15 cellular contexts compared by ENCODE assay signal in the genomic region with DNA sequence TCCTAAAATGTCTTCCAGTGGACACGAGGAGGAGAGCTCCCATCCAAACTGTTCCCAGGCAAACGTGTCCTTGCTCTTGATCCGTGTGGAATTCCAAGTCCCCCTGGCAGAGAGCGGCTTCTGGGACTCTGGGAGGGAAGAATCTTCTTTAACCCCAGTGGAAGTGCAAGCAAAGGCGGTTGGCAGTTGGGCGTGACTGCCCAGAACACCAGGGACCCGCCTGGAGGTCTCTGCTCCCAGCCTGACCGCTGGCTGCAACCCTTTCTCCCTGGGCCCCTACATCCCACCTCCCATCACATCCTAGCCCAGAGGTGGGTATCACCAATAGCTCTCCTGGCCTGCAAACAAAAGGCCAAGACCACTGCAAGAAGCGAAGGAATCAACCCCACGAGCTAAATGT. TPM values are rescaled to one million over a fixed set of nuclear protein-coding genes. Genes with fewer than 3 reads are reported as not detected.
DNase-seq lines count a peak whose midpoint lies in the region; ATAC-seq and TF ChIP-seq lines count a peak whose summit lies in the region.
"Had no signal": no experiment of that assay in that cellular context is flagged by ENCODE, and none has a peak within 500 bp of the region (broad histone marks: within the 10 kb centered on the region; RNA-seq: fewer than 3 reads in every experiment).

No MANE protein-coding gene starts in this region.

- POLR2A ChIA-PET in activated CD4-positive, alpha-beta memory T cell treated with anti-CD3 and anti-CD28 coated beads for 36 hours (lab: Charles Lee) = interaction anchor here (0.6 kb wide), 1 partner anchor 229 kb away, joined by 4 read pairs; no protein-coding TSS in a partner anchor

- H3K4me3 ChIP-seq in MG63 (no peak overlapping the region), duodenal mucosa (ENCODE audit: low read depth in 1 of 2, low read length in 2 of 2) (peak overlapping the region in 1 of 2 donors; percentile 26), sigmoid colon (no peak overlapping the region), SJCRH30 (no peak overlapping the region)
- H3K4me3 ChIP-seq: adrenal gland had no signal

- TF ChIP-seq EP300 in sigmoid colon (IDR thresholded peaks at IDR 0.05) = no peak

- no peak for ATAC-seq in activated CD4-positive, CD25-positive, alpha-beta regulatory T cell treated with anti-CD3 and anti-CD28 coated beads, Interleukin-2, amount 50 U/mL, for 24 hours
- ATAC-seq: naive thymus-derived CD4-positive, alpha-beta T cell had no signal

- H3K27ac Mint-ChIP-seq in activated CD4-positive, alpha-beta memory T cell treated with anti-CD3 and anti-CD28 coated beads for 36 hours = no peak overlapping the region
- H3K27ac Mint-ChIP-seq: naive thymus-derived CD4-positive, alpha-beta T cell had no signal

- DNase-seq in NCI-H1417 (lab: John Stamatoyannopoulos, UW) = peak in 2 of 3 experiments; percentile 66 to 76
- no peak for DNase-seq in NCI-H1417 treated with DMSO at 0.1 percent for 48 hours (lab: John Stamatoyannopoulos, UW)
- DNase-seq in MG63 = peak; percentile 13
- no peak for DNase-seq in sigmoid colon
- DNase-seq in SJCRH30 = no peak
- no peak for DNase-seq in activated CD4-positive, alpha-beta memory T cell treated with anti-CD3 and anti-CD28 coated beads for 36 hours
- DNase-seq: activated CD4-positive, alpha-beta T cell treated with anti-CD3 and anti-CD28 coated beads for 48 hours; adrenal gland; glutamatergic neuron; KG1; naive thymus-derived CD4-positive, alpha-beta T cell; stimulated activated CD4-positive, alpha-beta T cell treated with anti-CD3 and anti-CD28 coated beads, Interleukin-4, amount 100 ng/mL, for 24 hours had no signal

- H3K9me3 Mint-ChIP-seq in activated CD4-positive, alpha-beta memory T cell treated with anti-CD3 and anti-CD28 coated beads for 36 hours = no peaks in the 10 kb centered on the region
- H3K9me3 Mint-ChIP-seq: naive thymus-derived CD4-positive, alpha-beta T cell had no signal

- H3K27me3 Mint-ChIP-seq in activated CD4-positive, alpha-beta memory T cell treated with anti-CD3 and anti-CD28 coated beads for 36 hours = no peaks in the 10 kb centered on the region
- H3K27me3 Mint-ChIP-seq: naive thymus-derived CD4-positive, alpha-beta T cell had no signal

- TF ChIP-seq CTCF in sigmoid colon (IDR thresholded peaks at IDR 0.05) = no peak

- intact Hi-C loops in sigmoid colon (cut with DNase I) = no loop called here
- intact Hi-C loops in activated CD4-positive, alpha-beta memory T cell treated with anti-CD3 and anti-CD28 coated beads for 36 hours (cut with micrococcal nuclease) = no loop called here

- H3K27ac ChIP-seq in duodenal mucosa (ENCODE audit: low read depth, low read length) (peak overlapping the region; percentile 77), sigmoid colon (peak overlapping the region; percentile 8 to 55 (median 12)), SJCRH30 (no peak overlapping the region)
- H3K27ac ChIP-seq: adrenal gland, parathyroid adenoma had no signal

- no peaks in the 10 kb centered on the region for H3K9me3 ChIP-seq in MG63
- no peaks in the 10 kb centered on the region for H3K9me3 ChIP-seq in duodenal mucosa (ENCODE audit: control insufficient read depth in 1 of 2, low read length in 2 of 2)
- H3K9me3 ChIP-seq in sigmoid colon = no peaks in the 10 kb centered on the region
- H3K9me3 ChIP-seq in SJCRH30 (replicated peaks) = no peaks in the 10 kb centered on the region
- H3K9me3 ChIP-seq: adrenal gland had no signal

- TF ChIP-seq POLR2A in sigmoid colon (IDR thresholded peaks at IDR 0.05) = no peak

- H3K4me3 Mint-ChIP-seq in activated CD4-positive, alpha-beta memory T cell treated with anti-CD3 and anti-CD28 coated beads for 36 hours = no peak overlapping the region
- H3K4me3 Mint-ChIP-seq: naive thymus-derived CD4-positive, alpha-beta T cell had no signal

- CTCF ChIA-PET in activated CD4-positive, alpha-beta memory T cell treated with anti-CD3 and anti-CD28 coated beads for 36 hours (lab: Charles Lee) = no interaction called here

- H3K4me1 ChIP-seq in duodenal mucosa (ENCODE audit: control insufficient read depth in 1 of 2, insufficient read depth in 2 of 2, low read length in 2 of 2) (peaks cover 75 to 77% of the 10 kb centered on the region in 2 donors), sigmoid colon (peaks cover 0 to 87% (median 48%) of the 10 kb centered on the region in 4 donors), SJCRH30 (no peaks in the 10 kb centered on the region)
- H3K4me1 ChIP-seq: adrenal gland, parathyroid adenoma had no signal

- H3K27me3 ChIP-seq in MG63 (no peaks in the 10 kb centered on the region), duodenal mucosa (ENCODE audit: control insufficient read depth in 1 of 2, insufficient read depth in 2 of 2, low read length in 2 of 2) (peaks cover 0 to 3% of the 10 kb centered on the region in 2 donors), sigmoid colon (no peaks in the 10 kb centered on the region), SJCRH30 (no peaks in the 10 kb centered on the region)
- H3K27me3 ChIP-seq: adrenal gland had no signal

- 15 to 69% methylated on average over 10 of the region's 10 CpGs for WGBS in sigmoid colon, 2 donors

- no peaks in the 10 kb centered on the region for H3K36me3 Mint-ChIP-seq in activated CD4-positive, alpha-beta memory T cell treated with anti-CD3 and anti-CD28 coated beads for 36 hours
- H3K36me3 Mint-ChIP-seq: naive thymus-derived CD4-positive, alpha-beta T cell had no signal

- peak overlapping the region; percentile 56 to 61 for H3K9ac ChIP-seq in duodenal mucosa (ENCODE audit: low read depth in 1 of 2, low read length in 2 of 2)
- H3K9ac ChIP-seq: parathyroid adenoma had no signal

- H3K4me1 Mint-ChIP-seq in activated CD4-positive, alpha-beta memory T cell treated with anti-CD3 and anti-CD28 coated beads for 36 hours (ENCODE audit: low read depth) = no peaks in the 10 kb centered on the region
- H3K4me1 Mint-ChIP-seq: naive thymus-derived CD4-positive, alpha-beta T cell had no signal

- H3K36me3 ChIP-seq in MG63 = no peaks in the 10 kb centered on the region
- H3K36me3 ChIP-seq in duodenal mucosa (ENCODE audit: control insufficient read depth in 1 of 2, insufficient read depth in 2 of 2, low read length in 2 of 2) = no peaks in the 10 kb centered on the region
- H3K36me3 ChIP-seq in sigmoid colon = no peaks in the 10 kb centered on the region
- H3K36me3 ChIP-seq in SJCRH30 = no peaks in the 10 kb centered on the region
- H3K36me3 ChIP-seq: adrenal gland had no signal

RNA-seq across cellular contexts. Expression of gene CASZ1, which starts 17.8 kb away (rescaled TPM):
- total RNA-seq in MG63 (2014; rRNA removed; shearing (Covaris generic); ENCODE audit: low replicate concordance) = 1.1 and 1.2 TPM in 2 replicates
- total RNA-seq in sigmoid colon = 10 to 100 TPM; 12.7 to 47.9 (median 32.3) TPM
- polyA plus RNA-seq in sigmoid colon = 10 to 100 TPM in 1 of 3 donors, 1 to 10 TPM in 2; 4.2 to 23.6 (median 9.2) TPM
- 2.3 and 2.4 TPM in 2 replicates for total RNA-seq in SJCRH30 (2014; rRNA removed; shearing (Covaris generic))
- 1 to 10 TPM; 5.5 to 6.3 TPM for total RNA-seq in activated CD4-positive, alpha-beta memory T cell treated with anti-CD3 and anti-CD28 coated beads for 36 hours

Comparison
In these comparisons a context has a peak if more than half of its experiments do, and no peak if none do; other contexts are left out.
1. DNase-seq: peak in NCI-H1417 (2 of 3) and MG63 (single experiment); none in NCI-H1417 treated with DMSO at 0.1 percent for 48 hours (single experiment), sigmoid colon (single experiment), SJCRH30 (0 of 2) and activated CD4-positive, alpha-beta memory T cell treated with anti-CD3 and anti-CD28 coated beads for 36 hours (single experiment).